Comparison of ENCODE assay signal across 31 cellular contexts in genomic region chr5:32103521-32103920, GRCh38.
"Had no signal": no experiment of that assay in that cellular context is flagged by ENCODE, and none has a peak within 500 bp of the region (broad histone marks: within the 10 kb centered on the region; RNA-seq: fewer than 3 reads in every experiment).

No MANE protein-coding gene starts in this region.

- H3K27ac Mint-ChIP-seq: nephron; progenitor cell of endocrine pancreas; stimulated activated naive CD8-positive, alpha-beta T cell treated with anti-CD3 and anti-CD28 coated beads, Interleukin-15, amount 100 ng/mL, for 72 hours; type B pancreatic cell had no signal

- H3K27me3 ChIP-seq: neutrophil, ovary, right lobe of liver, sigmoid colon, suprapubic skin, testis, tibial artery, transverse colon, upper lobe of right lung, uterus had no signal

- H3K27ac ChIP-seq: neutrophil, ovary, parathyroid adenoma, psoas muscle, right lobe of liver, sigmoid colon, suprapubic skin, testis, tibial artery, transverse colon, upper lobe of right lung, uterus had no signal

- H3K27me3 Mint-ChIP-seq: naive thymus-derived CD4-positive, alpha-beta T cell; progenitor cell of endocrine pancreas; stimulated activated memory B cell treated with anti-CD40 and anti-IgM and Interleukin-4, amounts not matched to agents 10 μg/mL and 1 μg/mL and 100 μg/mL, for 72 hours; stimulated activated naive CD8-positive, alpha-beta T cell treated with anti-CD3 and anti-CD28 coated beads, Interleukin-15, amount 100 ng/mL, for 72 hours; type B pancreatic cell had no signal

- H3K4me1 Mint-ChIP-seq: naive thymus-derived CD4-positive, alpha-beta T cell; natural killer cell; stimulated activated memory B cell treated with anti-CD40 and anti-IgM and Interleukin-4, amounts not matched to agents 10 μg/mL and 1 μg/mL and 100 μg/mL, for 72 hours; stimulated activated naive CD8-positive, alpha-beta T cell treated with anti-CD3 and anti-CD28 coated beads, Interleukin-15, amount 100 ng/mL, for 72 hours had no signal

- DNase-seq: naive thymus-derived CD4-positive, alpha-beta T cell; natural killer cell; nucleus accumbens; ovary; posterior cingulate gyrus; psoas muscle; right cardiac atrium; right lobe of liver; sigmoid colon; small intestine; stimulated activated CD4-positive, alpha-beta T cell treated with anti-CD3 and anti-CD28 coated beads, Interleukin-15, amount 100 ng/mL, for 24 hours; stimulated activated CD4-positive, alpha-beta T cell treated with anti-CD3 and anti-CD28 coated beads, Interleukin-2, amount 100 ng/mL, for 24 hours; stimulated activated CD4-positive, alpha-beta T cell treated with anti-CD3 and anti-CD28 coated beads, Interleukin-2, amount 100 ng/mL, for 48 hours; stimulated activated CD4-positive, alpha-beta T cell treated with anti-CD3 and anti-CD28 coated beads, Interleukin-4, amount 100 ng/mL, for 4 hours; stimulated activated CD8-positive, alpha-beta memory T cell treated with anti-CD3 and anti-CD28 coated beads, Interleukin-4, amount 100 ng/mL, for 48 hours; stimulated activated naive CD4-positive, alpha-beta T cell; stimulated activated naive CD8-positive, alpha-beta T cell treated with anti-CD3 and anti-CD28 coated beads, Interleukin-15, amount 100 ng/mL, for 72 hours; stimulated activated naive CD8-positive, alpha-beta T cell treated with anti-CD3 and anti-CD28 coated beads, Interleukin-15, Interleukin-2, amounts not matched to agents 100 U/mL and 50 U/mL, for 24 hours; substantia nigra; testis; tibial artery; transverse colon; upper lobe of right lung; uterus had no signal

- H3K9me3 Mint-ChIP-seq: naive thymus-derived CD4-positive, alpha-beta T cell; natural killer cell; nephron; stimulated activated memory B cell treated with anti-CD40 and anti-IgM and Interleukin-4, amounts not matched to agents 10 μg/mL and 1 μg/mL and 100 μg/mL, for 72 hours; stimulated activated naive CD8-positive, alpha-beta T cell treated with anti-CD3 and anti-CD28 coated beads, Interleukin-15, amount 100 ng/mL, for 72 hours; type B pancreatic cell had no signal

- H3K4me3 ChIP-seq: ovary, psoas muscle, right lobe of liver, sigmoid colon, suprapubic skin, testis, tibial artery, transverse colon, upper lobe of right lung, uterus had no signal

- H3K9me3 ChIP-seq: neutrophil, ovary, psoas muscle, right lobe of liver, sigmoid colon, suprapubic skin, testis, tibial artery, transverse colon, upper lobe of right lung, uterus had no signal

- H3K4me1 ChIP-seq: parathyroid adenoma, psoas muscle, right lobe of liver, suprapubic skin, uterus had no signal

- H3K79me2 ChIP-seq: parathyroid adenoma had no signal

- H2AFZ ChIP-seq: parathyroid adenoma had no signal

- H3K36me3 ChIP-seq: ovary, uterus had no signal

- H3K4me3 Mint-ChIP-seq: naive thymus-derived CD4-positive, alpha-beta T cell; natural killer cell; nephron; stimulated activated memory B cell treated with anti-CD40 and anti-IgM and Interleukin-4, amounts not matched to agents 10 μg/mL and 1 μg/mL and 100 μg/mL, for 72 hours; stimulated activated naive CD8-positive, alpha-beta T cell treated with anti-CD3 and anti-CD28 coated beads, Interleukin-15, amount 100 ng/mL, for 72 hours; type B pancreatic cell had no signal
